Comparison of ENCODE assay signal across 1 cellular context in the genomic region with DNA sequence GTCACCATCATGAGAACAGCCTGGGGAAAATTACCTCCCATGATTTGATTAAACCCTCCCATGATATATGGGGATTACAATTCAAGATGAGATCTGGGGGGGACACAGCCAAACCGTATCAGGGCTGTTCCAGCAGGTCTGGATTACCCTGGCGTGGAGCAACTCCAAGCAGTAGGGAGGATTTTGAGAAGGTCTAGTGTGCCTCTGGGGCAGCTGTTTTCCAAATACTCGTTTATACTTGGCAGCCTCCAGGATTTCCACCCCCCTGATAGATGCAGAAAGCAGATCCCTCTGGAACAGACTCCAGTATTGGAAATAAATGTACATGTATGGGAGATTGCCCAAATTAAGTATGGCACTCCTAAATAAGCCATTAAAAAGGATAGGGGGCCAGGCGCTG.
A peak's percentile ranks its signal among the peaks of the same experiment; 100 is the strongest.
TF ChIP-seq lines count a peak whose summit lies in the region.

No MANE protein-coding gene starts in this region.

TF ChIP-seq in HEK293, 187 proteins besides CTCF, POLR2A, EP300 and RAD21 (continued from another document):
- TF ChIP-seq, protein P1, sequence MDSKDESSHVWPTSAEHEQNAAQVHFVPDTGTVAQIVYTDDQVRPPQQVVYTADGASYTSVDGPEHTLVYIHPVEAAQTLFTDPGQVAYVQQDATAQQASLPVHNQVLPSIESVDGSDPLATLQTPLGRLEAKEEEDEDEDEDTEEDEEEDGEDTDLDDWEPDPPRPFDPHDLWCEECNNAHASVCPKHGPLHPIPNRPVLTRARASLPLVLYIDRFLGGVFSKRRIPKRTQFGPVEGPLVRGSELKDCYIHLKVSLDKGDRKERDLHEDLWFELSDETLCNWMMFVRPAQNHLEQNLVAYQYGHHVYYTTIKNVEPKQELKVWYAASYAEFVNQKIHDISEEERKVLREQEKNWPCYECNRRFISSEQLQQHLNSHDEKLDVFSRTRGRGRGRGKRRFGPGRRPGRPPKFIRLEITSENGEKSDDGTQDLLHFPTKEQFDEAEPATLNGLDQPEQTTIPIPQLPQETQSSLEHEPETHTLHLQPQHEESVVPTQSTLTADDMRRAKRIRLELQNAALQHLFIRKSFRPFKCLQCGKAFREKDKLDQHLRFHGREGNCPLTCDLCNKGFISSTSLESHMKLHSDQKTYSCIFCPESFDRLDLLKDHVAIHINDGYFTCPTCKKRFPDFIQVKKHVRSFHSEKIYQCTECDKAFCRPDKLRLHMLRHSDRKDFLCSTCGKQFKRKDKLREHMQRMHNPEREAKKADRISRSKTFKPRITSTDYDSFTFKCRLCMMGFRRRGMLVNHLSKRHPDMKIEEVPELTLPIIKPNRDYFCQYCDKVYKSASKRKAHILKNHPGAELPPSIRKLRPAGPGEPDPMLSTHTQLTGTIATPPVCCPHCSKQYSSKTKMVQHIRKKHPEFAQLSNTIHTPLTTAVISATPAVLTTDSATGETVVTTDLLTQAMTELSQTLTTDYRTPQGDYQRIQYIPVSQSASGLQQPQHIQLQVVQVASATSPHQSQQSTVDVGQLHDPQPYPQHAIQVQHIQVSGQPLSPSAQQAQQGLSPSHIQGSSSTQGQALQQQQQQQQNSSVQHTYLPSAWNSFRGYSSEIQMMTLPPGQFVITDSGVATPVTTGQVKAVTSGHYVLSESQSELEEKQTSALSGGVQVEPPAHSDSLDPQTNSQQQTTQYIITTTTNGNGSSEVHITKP (tag by site-specific recombination; IDR thresholded peaks at IDR 0.05) = peak; percentile 91
TF ChIP-seq in HEK293: peak in this region for 1.
